Comparison of ENCODE assay signal across 8 cellular contexts in the genomic region with DNA sequence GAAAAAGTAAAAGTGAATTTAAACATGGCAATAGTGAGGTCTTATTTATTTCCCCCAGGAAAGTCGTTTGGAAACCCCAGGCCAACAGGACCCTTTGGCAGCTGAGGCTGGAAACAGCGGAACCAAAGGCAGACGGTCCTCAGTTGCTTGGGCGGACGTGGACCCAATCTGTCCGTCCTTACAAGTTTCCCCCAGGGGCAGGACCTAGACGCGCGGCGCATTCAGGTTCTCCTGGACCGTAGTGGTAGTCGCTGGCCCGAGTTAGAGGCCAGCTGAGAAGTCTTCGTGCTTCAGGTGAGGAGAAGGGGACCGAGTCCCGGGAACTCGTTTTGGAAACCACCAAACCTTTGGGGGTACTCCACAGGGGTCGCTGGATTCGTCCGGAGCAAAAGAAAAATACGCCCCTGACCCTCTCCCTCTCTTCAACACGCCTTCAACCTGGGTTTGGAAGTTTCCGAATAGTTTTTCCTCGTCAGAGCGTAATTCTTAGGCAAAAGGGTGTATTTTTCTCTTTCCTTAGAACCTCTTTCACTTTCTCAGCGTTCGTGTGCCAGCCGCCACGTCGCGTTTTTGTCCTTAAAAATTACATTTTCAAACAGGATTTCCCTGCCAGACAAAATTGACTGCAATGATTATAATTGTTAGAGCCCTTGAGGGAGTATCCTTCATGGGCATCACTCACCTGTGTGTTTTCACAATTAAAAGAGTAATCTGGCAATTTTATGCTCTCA. TPM values are rescaled to one million over a fixed set of nuclear protein-coding genes. Genes with fewer than 3 reads are reported as not detected.
DNase-seq lines count a peak whose midpoint lies in the region; ATAC-seq and TF ChIP-seq lines count a peak whose summit lies in the region.

No MANE protein-coding gene starts in this region.

- TF ChIP-seq POLR2A in esophagus muscularis mucosa (IDR thresholded peaks at IDR 0.05; ENCODE audit: low read depth) = no peak

- BruUV-seq in Caco-2 (replicated peaks; lab: Mats Ljungman, UMichigan) = TSS peak; percentile 26

- WGBS in esophagus muscularis mucosa = under 1% methylated on average over 31 of the region's 31 CpGs

- H3K36me3 ChIP-seq in Caco-2 (ENCODE audit: control insufficient read depth, insufficient read depth, low read length) (0 out of 2 replicates have a peak, but pooled peaks cover 1% of the 10 kb centered on the region), esophagus muscularis mucosa (peaks cover 0 to 10% (median 3%) of the 10 kb centered on the region in 4 donors), muscle layer of colon (ENCODE audit: insufficient read depth, low read length) (no peaks in the 10 kb centered on the region)

- H3K4me3 ChIP-seq in Caco-2 (ENCODE audit: low read depth, low read length) (peak overlapping the region; percentile 58), esophagus muscularis mucosa (peak overlapping the region; percentile 63 to 73 (median 70)), muscle layer of colon (ENCODE audit: low read depth in 1 of 2, low read length in 2 of 2) (peak overlapping the region; percentile 82 to 86)

- H3K9me3 Mint-ChIP-seq in Caco-2 (ENCODE audit: unreplicated experiment) = no peaks in the 10 kb centered on the region
- no peaks in the 10 kb centered on the region for H3K9me3 Mint-ChIP-seq in stimulated activated memory B cell treated with anti-CD40 and anti-IgM and Interleukin-4, amounts not matched to agents 10 μg/mL and 1 μg/mL and 100 μg/mL, for 72 hours

- TF ChIP-seq EP300 in esophagus muscularis mucosa (IDR thresholded peaks at IDR 0.05) = no peak

- peak; percentile 37 for ATAC-seq in GM19467 (IDR thresholded peaks at IDR 0.05; ENCODE audit: unreplicated experiment)
- ATAC-seq in stimulated activated memory B cell treated with anti-CD40 and anti-IgM and Interleukin-4, amounts not matched to agents 10 μg/mL and 1 μg/mL and 100 μg/mL, for 72 hours = peak; percentile 56

- TF ChIP-seq CTCF in Caco-2 (IDR thresholded peaks at IDR 0.05; ENCODE audit: insufficient read depth in 1 of 2, low read depth in 1 of 2, low read length in 1 of 2, severe bottlenecking in 1 of 2, unreplicated experiment in 1 of 2) = no peak
- peak in 1 of 3 experiments; percentile 17 for TF ChIP-seq CTCF in esophagus muscularis mucosa (IDR thresholded peaks at IDR 0.05)

- no peaks in the 10 kb centered on the region for H3K9me3 ChIP-seq in Caco-2
- H3K9me3 ChIP-seq in esophagus muscularis mucosa = no peaks in the 10 kb centered on the region
- no peaks in the 10 kb centered on the region for H3K9me3 ChIP-seq in muscle layer of colon (ENCODE audit: low read length)

- POLR2A ChIA-PET in Caco-2 (lab: Charles Lee) = no interaction called here

- peak overlapping the region; percentile 99 for H3K27ac Mint-ChIP-seq in Caco-2 (ENCODE audit: unreplicated experiment)
- peak overlapping the region; percentile 85 for H3K27ac Mint-ChIP-seq in stimulated activated memory B cell treated with anti-CD40 and anti-IgM and Interleukin-4, amounts not matched to agents 10 μg/mL and 1 μg/mL and 100 μg/mL, for 72 hours

- H3K27ac ChIP-seq in esophagus muscularis mucosa (replicated peaks in 1 of 4) (peak overlapping the region; percentile 75 to 87 (median 84)), muscle layer of colon (ENCODE audit: low read depth, low read length) (peak overlapping the region; percentile 47)

- CTCF ChIA-PET in Caco-2 (lab: Charles Lee) = no interaction called here

- intact Hi-C loops in Caco-2 (cut with micrococcal nuclease; ENCODE audit: unreplicated experiment) (no loop called here), esophagus muscularis mucosa (cut with DNase I) (no loop called here)

- H3K9ac ChIP-seq in muscle layer of colon (ENCODE audit: low read length) = peak overlapping the region; percentile 82

- H3K4me3 Mint-ChIP-seq in Caco-2 (ENCODE audit: unreplicated experiment) = peak overlapping the region; percentile 94
- peak overlapping the region; percentile 82 for H3K4me3 Mint-ChIP-seq in stimulated activated memory B cell treated with anti-CD40 and anti-IgM and Interleukin-4, amounts not matched to agents 10 μg/mL and 1 μg/mL and 100 μg/mL, for 72 hours

- no peaks in the 10 kb centered on the region for H3K4me1 Mint-ChIP-seq in Caco-2 (ENCODE audit: low read depth, unreplicated experiment)
- H3K4me1 Mint-ChIP-seq in stimulated activated memory B cell treated with anti-CD40 and anti-IgM and Interleukin-4, amounts not matched to agents 10 μg/mL and 1 μg/mL and 100 μg/mL, for 72 hours = peaks cover 46% of the 10 kb centered on the region

- peaks cover 14% of the 10 kb centered on the region; the same call in 1 of the 2 replicates for H3K4me1 ChIP-seq in Caco-2
- H3K4me1 ChIP-seq in esophagus muscularis mucosa = peaks cover 33 to 45% (median 43%) of the 10 kb centered on the region in 4 donors
- peaks cover 36% of the 10 kb centered on the region for H3K4me1 ChIP-seq in muscle layer of colon (ENCODE audit: insufficient read depth, low read length)

- H3K27me3 ChIP-seq in Caco-2 (replicated peaks; ENCODE audit: control insufficient read depth, insufficient read depth, low read length) (no peaks in the 10 kb centered on the region), esophagus muscularis mucosa (no peaks in the 10 kb centered on the region), muscle layer of colon (ENCODE audit: control insufficient read depth in 1 of 2, insufficient read depth in 2 of 2, low read length in 2 of 2) (no peaks in the 10 kb centered on the region)

- peak; percentile 78 to 82 for DNase-seq in Caco-2
- peak; percentile 72 for DNase-seq in HT1080 (ENCODE audit: low read depth)
- peak; percentile 88 for DNase-seq in OCI-M1 (lab: John Stamatoyannopoulos, UW)
- peak; percentile 64 for DNase-seq in activated T-cell treated with anti-CD3 and anti-CD28 coated beads, Interleukin-2, amount 50 U/mL, for 1 hour
- peak; percentile 93 for DNase-seq in esophagus muscularis mucosa (ENCODE audit: extremely low spot score)

- H3K36me3 Mint-ChIP-seq in Caco-2 (ENCODE audit: insufficient read depth, unreplicated experiment) = peaks cover 20% of the 10 kb centered on the region
- H3K36me3 Mint-ChIP-seq in stimulated activated memory B cell treated with anti-CD40 and anti-IgM and Interleukin-4, amounts not matched to agents 10 μg/mL and 1 μg/mL and 100 μg/mL, for 72 hours = peaks cover 12% of the 10 kb centered on the region

- H3K27me3 Mint-ChIP-seq in Caco-2 (ENCODE audit: insufficient read depth, unreplicated experiment) = no peaks in the 10 kb centered on the region
- no peaks in the 10 kb centered on the region for H3K27me3 Mint-ChIP-seq in stimulated activated memory B cell treated with anti-CD40 and anti-IgM and Interleukin-4, amounts not matched to agents 10 μg/mL and 1 μg/mL and 100 μg/mL, for 72 hours

RNA-seq across cellular contexts. Expression of gene METTL15, which starts 2.1 kb away (rescaled TPM):
- total RNA-seq in Caco-2 (2022) = 14.4 and 15.2 TPM in 2 replicates
- 12.1 and 14.6 TPM in 2 replicates for total RNA-seq in HT1080 (2014; rRNA removed; shearing (Covaris generic))
- 10.3 and 14.5 TPM in 2 replicates for polyA plus RNA-seq in HT1080 (2015; cell fraction: cytosol; rRNA removed)
- 17.7 and 19.3 TPM in 2 replicates for polyA plus RNA-seq in HT1080 (2015; cell fraction: nucleus; rRNA removed)
- 1 to 10 TPM; 7.5 to 10.0 (median 8.5) TPM for total RNA-seq in esophagus muscularis mucosa

RNA-seq across cellular contexts. Expression of gene KIF18A, which starts 2.3 kb away (rescaled TPM):
- total RNA-seq in Caco-2 (2022) = 22.3 and 22.5 TPM in 2 replicates
- total RNA-seq in HT1080 (2014; rRNA removed; shearing (Covaris generic)) = 21.1 and 23.1 TPM in 2 replicates
- polyA plus RNA-seq in HT1080 (2015; cell fraction: cytosol; rRNA removed) = 13.1 and 14.8 TPM in 2 replicates
- 37.3 and 44.5 TPM in 2 replicates for polyA plus RNA-seq in HT1080 (2015; cell fraction: nucleus; rRNA removed)
- under 1 TPM in 3 of 4 donors, not detected in 1; 0.23 to 0.52 (median 0.33) TPM for total RNA-seq in esophagus muscularis mucosa

Comparison
In these comparisons a context has a peak if more than half of its experiments do, and no peak if none do; other contexts are left out.
1. Peak in every context shown above with its lines: DNase-seq, ATAC-seq, H3K4me3 ChIP-seq and H3K27ac ChIP-seq.
2. RNA of gene KIF18A, which starts 2.3 kb away (total RNA-seq): 21.1 to 23.1 TPM in HT1080 and 22.3 to 22.5 TPM in Caco-2; 0.23 to 0.52 TPM in esophagus muscularis mucosa; every median in the first group is over 10 times any median in the second.